ENCODE assay signal across 8 cellular contexts in genomic region chr5:142323480-142324376, GRCh38. TPM values are rescaled to one million over a fixed set of nuclear protein-coding genes. Genes with fewer than 3 reads are reported as not detected.
DNase-seq lines count a peak whose midpoint lies in the region; ATAC-seq, FAIRE-seq and TF ChIP-seq lines count a peak whose summit lies in the region.

No MANE protein-coding gene starts in this region.

- H3F3A ChIP-seq in PC-9 (ENCODE audit: insufficient read depth, low read depth) = peaks cover 31% of the 10 kb centered on the region; the same call in 1 of the 2 replicates

- no peak overlapping the region for H2BK120ac ChIP-seq in mesendoderm (ENCODE audit: low read depth, low read length)

- no peak for TF ChIP-seq CTCF in GM06990 (IDR thresholded peaks at IDR 0.05; ENCODE audit: insufficient read depth, low read length, poor library complexity, severe bottlenecking)
- TF ChIP-seq CTCF in PC-9 (conservative IDR thresholded peaks at IDR 0.05) = no peak

- no peak overlapping the region for H4K8ac ChIP-seq in mesendoderm (ENCODE audit: low read depth, low read length)

- H3K4ac ChIP-seq in mesendoderm (ENCODE audit: low read depth, low read length) = no peak overlapping the region

- no peaks in the 10 kb centered on the region for H3K9me2 ChIP-seq in PC-9 (ENCODE audit: insufficient read depth)

- H3K79me2 ChIP-seq in PC-9 (ENCODE audit: low read depth) = peaks cover 85% of the 10 kb centered on the region
- peaks cover 60% of the 10 kb centered on the region for H3K79me2 ChIP-seq in mesendoderm (ENCODE audit: control insufficient read depth, insufficient read depth, low read length)

- H2AK5ac ChIP-seq in mesendoderm (ENCODE audit: low read length) = peak overlapping the region; percentile 18

- DNase-seq in GM06990 (ENCODE audit: extremely low read depth, insufficient read length) = no peak
- DNase-seq in PC-9 = peak; percentile 52 to 54
- peak; percentile 63 for DNase-seq in dermis blood vessel endothelial cell
- DNase-seq in mesendoderm = no peak
- DNase-seq in aorta = peak; percentile 67 to 81
- DNase-seq in NCI-H1694 (lab: John Stamatoyannopoulos, UW) = no peak
- DNase-seq in H54 (ENCODE audit: insufficient read length, low spot score) = no peak

- peak overlapping the region; percentile 98 for H3K56ac ChIP-seq in mesendoderm (ENCODE audit: low read length)

- CTCF ChIA-PET in PC-9 (lab: Charles Lee) = interaction anchor here (0.5 to 1.1 kb wide), 5 partner anchors 33 to 705 kb away, joined by 3 to 21 read pairs (median 4); partner anchors contain the start of gene DIAPH1

- H3K9ac ChIP-seq in mesendoderm (ENCODE audit: low read length) = peak overlapping the region; percentile 100

- peak overlapping the region; percentile 56; the same call in 1 of the 2 replicates for H2AFZ ChIP-seq in PC-9

- POLR2A ChIA-PET in PC-9 (lab: Charles Lee; ENCODE audit: unreplicated experiment) = interaction anchor here (0.6 to 1.2 kb wide), 2 partner anchors 48 to 112 kb away, joined by 5 to 8 read pairs; no protein-coding TSS in a partner anchor

- no peak for FAIRE-seq in H54 (lab: Jason Lieb, UNC)

- no peaks in the 10 kb centered on the region for H3K79me1 ChIP-seq in mesendoderm (ENCODE audit: low read length)

- H3K4me2 ChIP-seq in PC-9 (peak overlapping the region; percentile 87), mesendoderm (ENCODE audit: low read length) (peak overlapping the region; percentile 83)

- H3K4me3 ChIP-seq in GM06990 (replicated peaks; ENCODE audit: low read depth, low read length) (peak overlapping the region; percentile 74), PC-9 (peak overlapping the region; percentile 82), mesendoderm (ENCODE audit: low read length) (peak overlapping the region; percentile 98), aorta (ENCODE audit: low read length in 2 of 2) (peak overlapping the region; percentile 63 to 90)

- peaks cover 50% of the 10 kb centered on the region for H4K20me1 ChIP-seq in PC-9 (ENCODE audit: insufficient read depth)

- peak overlapping the region; percentile 94 for H2BK5ac ChIP-seq in mesendoderm (ENCODE audit: low read length)

- H4K5ac ChIP-seq in mesendoderm (ENCODE audit: low read length) = no peak overlapping the region

- TF ChIP-seq POLR2A in H54 (IDR thresholded peaks at IDR 0.05; ENCODE audit: low read depth, low read length) = no peak

- intact Hi-C loops in PC-9 (cut with micrococcal nuclease; ENCODE audit: unreplicated experiment) = loop anchor here (1.0 to 10.0 kb wide), 3 partner anchors 49 to 371 kb away; no protein-coding TSS in a partner anchor
- intact Hi-C loops in aorta (cut with DNase I) = loop anchor here (2.0 to 5.0 kb wide), 4 partner anchors 34 to 224 kb away; no protein-coding TSS in a partner anchor

- H3K27me3 ChIP-seq in GM06990 (replicated peaks; ENCODE audit: control insufficient read depth, insufficient read depth, low read length) = no peaks in the 10 kb centered on the region
- no peaks in the 10 kb centered on the region for H3K27me3 ChIP-seq in PC-9 (ENCODE audit: insufficient read depth, low read depth)
- no peaks in the 10 kb centered on the region for H3K27me3 ChIP-seq in mesendoderm (ENCODE audit: insufficient read depth, low read length, poor library complexity)
- no peaks in the 10 kb centered on the region for H3K27me3 ChIP-seq in aorta (ENCODE audit: control insufficient read depth in 1 of 2, insufficient read depth in 2 of 2, low read length in 1 of 2)

- H3K36me3 ChIP-seq in GM06990 (ENCODE audit: control insufficient read depth, insufficient read depth, low read length) = no peaks in the 10 kb centered on the region
- peaks cover 20% of the 10 kb centered on the region for H3K36me3 ChIP-seq in PC-9 (ENCODE audit: low read depth)
- peaks cover 13% of the 10 kb centered on the region for H3K36me3 ChIP-seq in mesendoderm (ENCODE audit: control insufficient read depth, insufficient read depth, low read length)
- no peaks in the 10 kb centered on the region for H3K36me3 ChIP-seq in aorta (ENCODE audit: control insufficient read depth in 1 of 2, insufficient read depth in 2 of 2, low read length in 1 of 2)

- H3K27ac ChIP-seq in PC-9 (peak overlapping the region; percentile 67), mesendoderm (ENCODE audit: low read depth, low read length) (peak overlapping the region; percentile 85), aorta (ENCODE audit: low read depth in 1 of 2, low read length in 2 of 2) (peak overlapping the region; percentile 85 to 99)

- peak overlapping the region; percentile 93 for H3K18ac ChIP-seq in mesendoderm (ENCODE audit: low read length)

- no peaks in the 10 kb centered on the region for H3K9me3 ChIP-seq in PC-9 (ENCODE audit: insufficient read depth, low read depth)
- H3K9me3 ChIP-seq in aorta (ENCODE audit: control insufficient read depth, low read length) = no peaks in the 10 kb centered on the region

- H2BK15ac ChIP-seq in mesendoderm (replicated peaks; ENCODE audit: low read depth) = no peak overlapping the region

- ATAC-seq in aorta (ENCODE audit: low FRiP score) = peak; percentile 53
- ATAC-seq in HG02759 (IDR thresholded peaks at IDR 0.05; ENCODE audit: unreplicated experiment) = no peak

- no CpG with 5 or more reads among the region's 35 CpGs for WGBS in mesendoderm (ENCODE audit: extremely low coverage, insufficient coverage, low lambda C conversion rate)
- WGBS in aorta, 2 donors = 6 to 7% methylated on average over 35 of the region's 35 CpGs

- peak overlapping the region; percentile 66 for H3K23ac ChIP-seq in mesendoderm (ENCODE audit: low read length)

- H3K4me1 ChIP-seq in PC-9 (replicated peaks; ENCODE audit: insufficient read depth) (peaks cover 59% of the 10 kb centered on the region), mesendoderm (ENCODE audit: control insufficient read depth, low read depth, low read length) (peaks cover 12% of the 10 kb centered on the region), aorta (ENCODE audit: control insufficient read depth in 1 of 2, insufficient read depth in 2 of 2, low read length in 2 of 2) (peaks cover 0 to 17% of the 10 kb centered on the region in 2 donors)

- BruUV-seq in PC-9 (replicated peaks; lab: Mats Ljungman, UMichigan) = TSS peak; percentile 29

RNA-seq across cellular contexts. Expression of gene SPRY4, which starts 1.1 kb away (rescaled TPM):
- total RNA-seq in PC-9 (2021) (6.9 and 11.0 TPM in 2 replicates), dermis blood vessel endothelial cell (5.5 and 11.9 TPM in 2 replicates), aorta (10 to 100 TPM; 49.8 to 67.9 TPM)
- 72.5 TPM for polyA plus RNA-seq in mesendoderm (2013, experiment 1 of 2)
- polyA plus RNA-seq in mesendoderm (2013, experiment 2 of 2) = 71.1 TPM
- polyA plus RNA-seq in aorta = 10 to 100 TPM in 1 of 2 donors, 1 to 10 TPM in 1; 8.1 to 21.5 TPM

Comparison
In these comparisons a context has a peak if more than half of its experiments do, and no peak if none do; other contexts are left out.
1. DNase-seq: peak in PC-9 (2 of 2), dermis blood vessel endothelial cell (single experiment) and aorta (2 of 2); none in GM06990 (single experiment), mesendoderm (single experiment), NCI-H1694 (single experiment) and H54 (single experiment).
2. Peak in every context shown above with its lines, with median percentiles within 50 percentile points of each other: H3K4me3 ChIP-seq and H3K27ac ChIP-seq.